In genomic region chr12:52278931-52279682, GRCh38 we compare ENCODE assay signal across 9 cellular contexts. TPM values are rescaled to one million over a fixed set of nuclear protein-coding genes. Genes with fewer than 3 reads are reported as not detected.
DNase-seq lines count a peak whose midpoint lies in the region; ATAC-seq and TF ChIP-seq lines count a peak whose summit lies in the region.
"Had no signal": no experiment of that assay in that cellular context is flagged by ENCODE, and none has a peak within 500 bp of the region (broad histone marks: within the 10 kb centered on the region; RNA-seq: fewer than 3 reads in every experiment).

No MANE protein-coding gene starts in this region.

- H3K27ac Mint-ChIP-seq in HFFc6: peak overlapping the region; percentile 99

- peaks cover 64% of the 10 kb centered on the region for H3K4me1 Mint-ChIP-seq in HFFc6 (ENCODE audit: low read depth)

- peak; percentile 98 for TF ChIP-seq CTCF in HFFc6 (IDR thresholded peaks at IDR 0.05)
- TF ChIP-seq CTCF in choroid plexus epithelial cell (conservative IDR thresholded peaks at IDR 0.05; ENCODE audit: low read depth, low read length): peak; percentile 91
- peak; percentile 96 to 97 for TF ChIP-seq CTCF in left lung (IDR thresholded peaks at IDR 0.05)

- H3K9me3 ChIP-seq in left lung: no peaks in the 10 kb centered on the region

- H3K36me3 ChIP-seq in left lung: no peaks in the 10 kb centered on the region

- H3K4me1 ChIP-seq in left lung: peaks cover 20 to 29% of the 10 kb centered on the region in 2 donors

- intact Hi-C loops in left lung (cut with DNase I): no loop called here

- peak overlapping the region in 1 of 2 donors; percentile 75 for H3K27ac ChIP-seq in left lung

- no peaks in the 10 kb centered on the region for H3K9me3 Mint-ChIP-seq in HFFc6

- DNase-seq in Daoy (ENCODE audit: low read depth) (peak; percentile 82), HFFc6 (peak; percentile 60), NCI-H2171 treated with DMSO at 0.1 percent for 48 hours (lab: John Stamatoyannopoulos, UW) (peak; percentile 56), choroid plexus epithelial cell (ENCODE audit: low read depth) (peak; percentile 81), left lung (peak; percentile 76 to 96)
- DNase-seq in activated CD4-positive, alpha-beta T cell treated with anti-CD3 and anti-CD28 coated beads for 24 hours (ENCODE audit: low read depth in 2 of 2): peak; percentile 56 to 61
- peak; percentile 75 to 80 for DNase-seq in stimulated activated CD4-positive, alpha-beta T cell treated with anti-CD3 and anti-CD28 coated beads, Interleukin-2, amount 100 ng/mL, for 48 hours

- peaks cover 0 to 30% of the 10 kb centered on the region in 2 donors for H3K27me3 ChIP-seq in left lung

- H3K27me3 Mint-ChIP-seq in HFFc6 (ENCODE audit: insufficient read depth): peaks cover 3% of the 10 kb centered on the region

- H3K4me3 Mint-ChIP-seq in HFFc6: peak overlapping the region; percentile 76

- H3K4me3 ChIP-seq in choroid plexus epithelial cell (ENCODE audit: low read depth, low read length) (no peak overlapping the region), left lung (no peak overlapping the region)

- ATAC-seq in left lung (peak; percentile 86), HG03457 (IDR thresholded peaks at IDR 0.05; ENCODE audit: unreplicated experiment) (no peak)

- peaks cover 5% of the 10 kb centered on the region; the same call in 1 of the 2 replicates for H3K36me3 Mint-ChIP-seq in HFFc6 (ENCODE audit: low read depth)

RNA-seq across cellular contexts. Expression of gene KRT86, which starts 4.7 kb away (rescaled TPM):
- total RNA-seq in Daoy (2014; rRNA removed; shearing (Covaris generic)): 0.40 and 0.65 TPM in 2 replicates
- total RNA-seq in HFFc6 (2021; fragmentation: NEBNext Ultra II Directional; extraction: Animal tissue kit (Norgen Biotek cat#: 25700)): under 1 TPM in 5 of 6 experiments, not detected in 1; 0.15 to 0.26 (median 0.19) TPM
- total RNA-seq in left lung: 1 to 10 TPM in 1 of 2 donors, under 1 TPM in 1; 0.97 to 1.7 TPM
- total RNA-seq: glomerular endothelial cell had no signal

RNA-seq across cellular contexts. Expression of gene KRT81, which starts 12.2 kb away (rescaled TPM):
- 0.74 and 1.0 TPM in 2 replicates for total RNA-seq in Daoy (2014; rRNA removed; shearing (Covaris generic))
- total RNA-seq in HFFc6 (2021; fragmentation: NEBNext Ultra II Directional; extraction: Animal tissue kit (Norgen Biotek cat#: 25700)): under 1 TPM; 0.34 to 0.84 (median 0.70) TPM
- total RNA-seq in left lung: not detected
- total RNA-seq: glomerular endothelial cell had no signal

RNA-seq across cellular contexts. Expression of gene KRT83, which starts 42.1 kb away (rescaled TPM):
- total RNA-seq in Daoy (2014; rRNA removed; shearing (Covaris generic)): not detected in 2 replicates
- total RNA-seq in HFFc6 (2021; fragmentation: NEBNext Ultra II Directional; extraction: Animal tissue kit (Norgen Biotek cat#: 25700)): not detected
- not detected for total RNA-seq in left lung
- total RNA-seq: glomerular endothelial cell had no signal

RNA-seq across cellular contexts. Expression of gene KRT7, which starts 46.1 kb away (rescaled TPM):
- total RNA-seq in Daoy (2014; rRNA removed; shearing (Covaris generic)): 5.5 and 12.2 TPM in 2 replicates
- 100 to 1,000 TPM in 2 of 6 experiments, 10 to 100 TPM in 4; 62.7 to 379 (median 67.5) TPM for total RNA-seq in HFFc6 (2021; fragmentation: NEBNext Ultra II Directional; extraction: Animal tissue kit (Norgen Biotek cat#: 25700))
- 1,000 to 10,000 TPM; 1,945 to 1,968 TPM for total RNA-seq in left lung
